In the genomic region with DNA sequence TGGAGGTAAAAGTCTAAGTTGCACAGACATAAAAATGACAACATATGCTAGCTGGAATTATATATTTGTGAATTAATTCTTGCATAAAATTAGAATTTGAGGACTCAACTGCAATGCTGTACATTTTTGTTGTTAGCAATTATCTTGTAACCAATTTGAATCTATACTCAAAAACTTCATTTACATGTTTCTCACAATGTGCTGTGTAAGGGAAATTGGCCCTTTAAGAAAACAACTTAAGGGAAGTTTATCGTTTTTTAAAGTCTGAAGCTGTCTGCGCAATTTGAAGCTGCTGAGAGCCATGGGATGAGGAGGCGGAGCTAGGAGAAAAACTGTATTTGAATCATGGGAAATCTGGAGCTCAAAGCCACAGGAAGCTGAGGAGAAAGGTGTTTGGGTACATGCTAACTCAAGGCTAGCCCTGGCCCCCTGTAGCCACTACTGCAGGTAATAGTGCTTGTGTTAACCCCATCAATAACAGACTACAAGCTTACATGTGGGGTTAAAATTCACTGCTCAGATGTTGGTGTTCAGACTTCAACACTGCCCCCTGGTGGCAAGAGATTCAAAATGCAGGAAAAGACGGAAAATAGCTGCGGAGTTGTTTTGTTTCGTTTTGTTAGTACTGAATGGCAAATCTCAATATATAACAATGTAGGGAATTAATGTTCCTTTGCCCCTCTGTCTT, we compare ENCODE assay signal across 1 cellular context.
TF ChIP-seq lines count a peak whose summit lies in the region.

No MANE protein-coding gene starts in this region.

TF ChIP-seq in WTC11, 78 proteins besides CTCF, POLR2A, EP300 and RAD21 (continued from another document):
- no peak for TF ChIP-seq FOXP4 (CRISPR knock-in tag; IDR thresholded peaks at IDR 0.05)
- TF ChIP-seq ZNF512 (CRISPR knock-in tag; IDR thresholded peaks at IDR 0.05; ENCODE audit: borderline replicate concordance): no peak
TF ChIP-seq in WTC11: peak in this region for 0.
